Comparison of ENCODE assay signal across 12 cellular contexts in genomic region chr11:1873048-1873812, GRCh38. TPM values are rescaled to one million over a fixed set of nuclear protein-coding genes. Genes with fewer than 3 reads are reported as not detected.
A peak's percentile ranks its signal among the peaks of the same experiment; 100 is the strongest.
DNase-seq lines count a peak whose midpoint lies in the region; ATAC-seq and TF ChIP-seq lines count a peak whose summit lies in the region.
"Had no signal": no experiment of that assay in that cellular context is flagged by ENCODE, and none has a peak within 500 bp of the region (broad histone marks: within the 10 kb centered on the region; RNA-seq: fewer than 3 reads in every experiment).

No MANE protein-coding gene starts in this region.

- WGBS in prostate gland = 40% methylated on average over 11 of the region's 11 CpGs

- H3K9me3 ChIP-seq in prostate gland = no peaks in the 10 kb centered on the region

- H3K4me1 ChIP-seq in prostate gland (replicated peaks) = no peaks in the 10 kb centered on the region

- H3K4me3 ChIP-seq in prostate gland = no peak overlapping the region

- H3K27me3 ChIP-seq in prostate gland (replicated peaks; ENCODE audit: insufficient read depth) = peaks cover 3% of the 10 kb centered on the region

- TF ChIP-seq POLR2A in prostate gland (IDR thresholded peaks at IDR 0.05) = no peak

- intact Hi-C loops in prostate gland (cut with DNase I) = no loop called here

- DNase-seq in A172 (ENCODE audit: low spot score) (peak; percentile 32), NCI-H226 (peak; percentile 40), myocyte (ENCODE audit: low read depth) (peak; percentile 78), NOMO-1 treated with DMSO at 0.1 percent for 48 hours (lab: John Stamatoyannopoulos, UW; ENCODE audit: unreplicated experiment) (no peak), prostate gland (ENCODE audit: low spot score) (no peak), activated gamma-delta T cell (lab: John Stamatoyannopoulos, UW) (no peak), dermis blood vessel endothelial cell (no peak)
- DNase-seq: foreskin melanocyte, PC-3 had no signal

- no peak for TF ChIP-seq CTCF in prostate gland (IDR thresholded peaks at IDR 0.05)

- no peak overlapping the region for H3K27ac ChIP-seq in prostate gland
- H3K27ac ChIP-seq: C4-2B had no signal

- peak; percentile 52 for ATAC-seq in esophagus mucosa
- ATAC-seq: PC-3 had no signal

- no peaks in the 10 kb centered on the region for H3K36me3 ChIP-seq in prostate gland

RNA-seq across cellular contexts. Expression of gene PRR33, which starts 18.5 kb away (rescaled TPM):
- total RNA-seq in A172 (2014; rRNA removed; shearing (Covaris generic)) = not detected in 2 replicates
- total RNA-seq in esophagus mucosa = not detected
- 1.4 and 3.9 TPM in 2 replicates for total RNA-seq in myocyte
- polyA plus RNA-seq in myocyte (2012) = 5.2 TPM
- under 1 TPM in 1 of 2 donors, not detected in 1; 0.17 TPM for total RNA-seq in prostate gland
- not detected in 2 replicates for total RNA-seq in dermis blood vessel endothelial cell
- total RNA-seq: PC-3 had no signal

RNA-seq across cellular contexts. Expression of gene LSP1, which starts 20.3 kb away (rescaled TPM):
- 2.2 and 71.7 TPM in 2 replicates for total RNA-seq in A172 (2014; rRNA removed; shearing (Covaris generic))
- total RNA-seq in esophagus mucosa = 18.8 TPM
- 407 and 468 TPM in 2 replicates for total RNA-seq in myocyte
- polyA plus RNA-seq in myocyte (2012) = 192 TPM
- total RNA-seq in prostate gland = 10 to 100 TPM in 1 of 2 donors, 1 to 10 TPM in 1; 6.7 to 11.6 TPM
- 0.42 TPM in 1 of 2 replicates, not detected in the other for total RNA-seq in dermis blood vessel endothelial cell
- total RNA-seq: PC-3 had no signal

RNA-seq across cellular contexts. Expression of gene TNNI2, which starts 34.4 kb away (rescaled TPM):
- total RNA-seq in A172 (2014; rRNA removed; shearing (Covaris generic)) = not detected in 2 replicates
- total RNA-seq in esophagus mucosa (4.4 TPM), myocyte (429 and 432 TPM in 2 replicates), prostate gland (1 to 10 TPM in 1 of 2 donors, not detected in 1; 5.5 TPM), dermis blood vessel endothelial cell (not detected in 2 replicates)
- 153 TPM for polyA plus RNA-seq in myocyte (2012)

RNA-seq across cellular contexts. Expression of gene SYT8, which starts 38.4 kb away (rescaled TPM):
- 2.1 TPM in 1 of 2 replicates, not detected in the other for total RNA-seq in A172 (2014; rRNA removed; shearing (Covaris generic))
- total RNA-seq in esophagus mucosa (22.4 TPM), myocyte (0.59 and 2.8 TPM in 2 replicates), prostate gland (1 to 10 TPM; 1.7 to 4.1 TPM), dermis blood vessel endothelial cell (not detected in 2 replicates)
- 5.5 TPM for polyA plus RNA-seq in myocyte (2012)
- polyA plus RNA-seq: IgD-negative memory B cell had no signal

RNA-seq across cellular contexts. Expression of gene TNNT3, which starts 46.3 kb away (rescaled TPM):
- 0.46 TPM in 1 of 2 replicates, not detected in the other for total RNA-seq in A172 (2014; rRNA removed; shearing (Covaris generic))
- total RNA-seq in esophagus mucosa (0.40 TPM), myocyte (1,570 and 2,000 TPM in 2 replicates), prostate gland (1 to 10 TPM; 4.5 to 8.4 TPM), dermis blood vessel endothelial cell (not detected in 2 replicates)
- polyA plus RNA-seq in myocyte (2012) = 496 TPM
- total RNA-seq: PC-3 had no signal

Comparison
In these comparisons a context has a peak if more than half of its experiments do, and no peak if none do; other contexts are left out.
1. DNase-seq: peak in A172 (single experiment), NCI-H226 (single experiment) and myocyte (single experiment); none in NOMO-1 treated with DMSO at 0.1 percent for 48 hours (single experiment), prostate gland (single experiment), activated gamma-delta T cell (single experiment) and dermis blood vessel endothelial cell (single experiment).
2. RNA of gene TNNI2, which starts 34.4 kb away (total RNA-seq): 429 to 432 TPM in myocyte; 5.5 TPM in prostate gland, 4.4 TPM in esophagus mucosa (single experiment), not detected in A172 and not detected in dermis blood vessel endothelial cell; every median in the first group is over 10 times any median in the second.